17 cellular contexts compared by ENCODE assay signal in the genomic region with DNA sequence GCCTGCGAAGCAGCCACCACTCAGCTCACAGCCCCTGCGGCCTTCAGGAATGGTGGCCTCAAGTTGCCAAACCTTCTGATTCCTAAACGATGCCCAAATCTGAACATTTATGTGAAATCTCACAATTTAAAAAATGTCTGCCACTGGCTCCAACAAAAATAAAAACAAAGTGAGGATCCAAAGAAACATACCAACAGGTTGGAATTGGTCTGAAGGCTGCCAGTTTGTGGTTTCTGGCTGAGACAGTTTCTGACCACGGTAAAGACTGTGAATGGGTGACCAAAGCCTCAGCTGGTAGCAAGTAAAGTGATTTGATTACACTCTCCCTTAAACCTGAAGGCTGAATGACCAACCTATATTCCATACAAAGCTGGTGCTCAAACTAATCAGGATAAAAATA. TPM values are rescaled to one million over a fixed set of nuclear protein-coding genes. Genes with fewer than 3 reads are reported as not detected.
DNase-seq lines count a peak whose midpoint lies in the region; ATAC-seq and TF ChIP-seq lines count a peak whose summit lies in the region.
"Had no signal": no experiment of that assay in that cellular context is flagged by ENCODE, and none has a peak within 500 bp of the region (broad histone marks: within the 10 kb centered on the region; RNA-seq: fewer than 3 reads in every experiment).

No MANE protein-coding gene starts in this region.

- peaks cover 24% of the 10 kb centered on the region for H3K36me3 Mint-ChIP-seq in activated naive CD4-positive, alpha-beta T cell treated with anti-CD3 and anti-CD28 coated beads, Interleukin-2, amount 50 U/mL, for 24 hours
- peaks cover 14 to 37% of the 10 kb centered on the region in 2 donors for H3K36me3 Mint-ChIP-seq in activated naive CD4-positive, alpha-beta T cell treated with anti-CD3 and anti-CD28 coated beads, Interleukin-2, amount 50 U/mL, for 72 hours
- H3K36me3 Mint-ChIP-seq in T-helper 17 cell (ENCODE audit: low read depth) = peaks cover 6% of the 10 kb centered on the region
- peaks cover 48% of the 10 kb centered on the region for H3K36me3 Mint-ChIP-seq in endothelial cell (ENCODE audit: low read depth, unreplicated experiment)
- H3K36me3 Mint-ChIP-seq in stimulated activated naive B cell treated with anti-CD40 and anti-IgM and Interleukin-4, amounts not matched to agents 10 μg/mL and 1 μg/mL and 100 μg/mL, for 72 hours = peaks cover 48 to 67% of the 10 kb centered on the region in 2 donors

- DNase-seq in activated naive CD4-positive, alpha-beta T cell treated with anti-CD3 and anti-CD28 coated beads, Interleukin-2, amount 50 U/mL, for 72 hours (ENCODE audit: low spot score in 2 of 2) = no peak
- DNase-seq in T-helper 17 cell (no peak), endothelial cell (ENCODE audit: low spot score) (no peak)
- no peak for DNase-seq in stimulated activated naive B cell treated with anti-CD40 and anti-IgM and Interleukin-4, amounts not matched to agents 10 μg/mL and 1 μg/mL and 100 μg/mL, for 72 hours
- DNase-seq: ACHN, BE2C, H7, Kasumi-1, NCI-H187 treated with DMSO at 0.1 percent for 48 hours, NCI-H2171, NCI-H446 treated with DMSO at 0.1 percent for 48 hours, NCI-H748 treated with DMSO at 0.1 percent for 48 hours, Peyer's patch, Right ventricle myocardium superior had no signal

- no peaks in the 10 kb centered on the region for H3K9me3 Mint-ChIP-seq in activated naive CD4-positive, alpha-beta T cell treated with anti-CD3 and anti-CD28 coated beads, Interleukin-2, amount 50 U/mL, for 24 hours
- H3K9me3 Mint-ChIP-seq in activated naive CD4-positive, alpha-beta T cell treated with anti-CD3 and anti-CD28 coated beads, Interleukin-2, amount 50 U/mL, for 72 hours = no peaks in the 10 kb centered on the region
- H3K9me3 Mint-ChIP-seq in endothelial cell (ENCODE audit: unreplicated experiment) = no peaks in the 10 kb centered on the region
- no peaks in the 10 kb centered on the region for H3K9me3 Mint-ChIP-seq in stimulated activated naive B cell treated with anti-CD40 and anti-IgM and Interleukin-4, amounts not matched to agents 10 μg/mL and 1 μg/mL and 100 μg/mL, for 72 hours

- H3K27me3 Mint-ChIP-seq in activated naive CD4-positive, alpha-beta T cell treated with anti-CD3 and anti-CD28 coated beads, Interleukin-2, amount 50 U/mL, for 24 hours = no peaks in the 10 kb centered on the region
- no peaks in the 10 kb centered on the region for H3K27me3 Mint-ChIP-seq in T-helper 17 cell
- peaks cover 4% of the 10 kb centered on the region for H3K27me3 Mint-ChIP-seq in endothelial cell (ENCODE audit: unreplicated experiment)
- no peaks in the 10 kb centered on the region for H3K27me3 Mint-ChIP-seq in stimulated activated naive B cell treated with anti-CD40 and anti-IgM and Interleukin-4, amounts not matched to agents 10 μg/mL and 1 μg/mL and 100 μg/mL, for 72 hours

- H3K4me1 Mint-ChIP-seq in activated naive CD4-positive, alpha-beta T cell treated with anti-CD3 and anti-CD28 coated beads, Interleukin-2, amount 50 U/mL, for 24 hours = peaks cover 29% of the 10 kb centered on the region
- peaks cover 29% of the 10 kb centered on the region for H3K4me1 Mint-ChIP-seq in T-helper 17 cell
- H3K4me1 Mint-ChIP-seq in endothelial cell (ENCODE audit: unreplicated experiment) = no peaks in the 10 kb centered on the region
- peaks cover 8 to 22% of the 10 kb centered on the region in 2 donors for H3K4me1 Mint-ChIP-seq in stimulated activated naive B cell treated with anti-CD40 and anti-IgM and Interleukin-4, amounts not matched to agents 10 μg/mL and 1 μg/mL and 100 μg/mL, for 72 hours

- H3K4me3 Mint-ChIP-seq in activated naive CD4-positive, alpha-beta T cell treated with anti-CD3 and anti-CD28 coated beads, Interleukin-2, amount 50 U/mL, for 24 hours = no peak overlapping the region
- no peak overlapping the region for H3K4me3 Mint-ChIP-seq in T-helper 17 cell
- H3K4me3 Mint-ChIP-seq in endothelial cell (ENCODE audit: unreplicated experiment) = no peak overlapping the region
- no peak overlapping the region for H3K4me3 Mint-ChIP-seq in stimulated activated naive B cell treated with anti-CD40 and anti-IgM and Interleukin-4, amounts not matched to agents 10 μg/mL and 1 μg/mL and 100 μg/mL, for 72 hours

- no peaks in the 10 kb centered on the region for H3K9me3 ChIP-seq in T-helper 17 cell (ENCODE audit: control insufficient read depth, low read length, poor library complexity, severe bottlenecking)
- H3K9me3 ChIP-seq: BE2C, Peyer's patch had no signal

- ATAC-seq in activated naive CD4-positive, alpha-beta T cell treated with anti-CD3 and anti-CD28 coated beads, Interleukin-2, amount 50 U/mL, for 72 hours = no peak
- no peak for ATAC-seq in T-helper 17 cell
- no peak for ATAC-seq in stimulated activated naive B cell treated with anti-CD40 and anti-IgM and Interleukin-4, amounts not matched to agents 10 μg/mL and 1 μg/mL and 100 μg/mL, for 72 hours (replicated peaks)
- no peak for ATAC-seq in GM18519 (IDR thresholded peaks at IDR 0.05; ENCODE audit: low FRiP score, unreplicated experiment)
- no peak for ATAC-seq in HG02623 (IDR thresholded peaks at IDR 0.05; ENCODE audit: unreplicated experiment)

- TF ChIP-seq CTCF in endothelial cell (IDR thresholded peaks at IDR 0.05; ENCODE audit: unreplicated experiment) = no peak

- peak overlapping the region; percentile 68 for H3K27ac Mint-ChIP-seq in activated naive CD4-positive, alpha-beta T cell treated with anti-CD3 and anti-CD28 coated beads, Interleukin-2, amount 50 U/mL, for 24 hours
- peak overlapping the region in 1 of 2 donors; percentile 81 for H3K27ac Mint-ChIP-seq in activated naive CD4-positive, alpha-beta T cell treated with anti-CD3 and anti-CD28 coated beads, Interleukin-2, amount 50 U/mL, for 72 hours
- H3K27ac Mint-ChIP-seq in T-helper 17 cell = peak overlapping the region; percentile 16
- peak overlapping the region; percentile 8 for H3K27ac Mint-ChIP-seq in endothelial cell (ENCODE audit: unreplicated experiment)
- H3K27ac Mint-ChIP-seq in stimulated activated naive B cell treated with anti-CD40 and anti-IgM and Interleukin-4, amounts not matched to agents 10 μg/mL and 1 μg/mL and 100 μg/mL, for 72 hours = peak overlapping the region; percentile 71

RNA-seq across cellular contexts. Expression of a gene that starts 24.9 kb away (rescaled TPM):
- total RNA-seq in activated naive CD4-positive, alpha-beta T cell treated with anti-CD3 and anti-CD28 coated beads, Interleukin-2, amount 50 U/mL, for 72 hours = not detected
- total RNA-seq in T-helper 17 cell = under 1 TPM in 1 of 2 donors, not detected in 1; 0.75 TPM
- not detected for total RNA-seq in endothelial cell (ENCODE audit: unreplicated experiment)
- total RNA-seq: H7, Peyer's patch, Right ventricle myocardium superior had no signal

RNA-seq across cellular contexts. Expression of a gene that starts 38.3 kb away (rescaled TPM):
- total RNA-seq in activated naive CD4-positive, alpha-beta T cell treated with anti-CD3 and anti-CD28 coated beads, Interleukin-2, amount 50 U/mL, for 72 hours = 100 to 1,000 TPM in 1 of 2 donors, 10 to 100 TPM in 1; 88.1 to 106 TPM
- total RNA-seq in T-helper 17 cell = 10 to 100 TPM; 25.4 to 30.4 TPM
- 127 TPM for total RNA-seq in endothelial cell (ENCODE audit: unreplicated experiment)

RNA-seq across cellular contexts. Expression of a gene that starts 56.6 kb away (rescaled TPM):
- total RNA-seq in activated naive CD4-positive, alpha-beta T cell treated with anti-CD3 and anti-CD28 coated beads, Interleukin-2, amount 50 U/mL, for 72 hours = 100 to 1,000 TPM; 154 to 171 TPM
- 100 to 1,000 TPM; 259 to 282 TPM for total RNA-seq in T-helper 17 cell
- 122 TPM for total RNA-seq in endothelial cell (ENCODE audit: unreplicated experiment)
